Comparison of ENCODE assay signal across 18 cellular contexts in genomic region chr10:45463244-45464116, GRCh38.
DNase-seq lines count a peak whose midpoint lies in the region; ATAC-seq and TF ChIP-seq lines count a peak whose summit lies in the region.
"Had no signal": no experiment of that assay in that cellular context is flagged by ENCODE, and none has a peak within 500 bp of the region (broad histone marks: within the 10 kb centered on the region; RNA-seq: fewer than 3 reads in every experiment).

No MANE protein-coding gene starts in this region.

- peaks cover 12% of the 10 kb centered on the region; the same call in 1 of the 2 replicates for H3K79me2 ChIP-seq in OCI-LY7 (ENCODE audit: insufficient read depth, low read depth, low read length)
- H3K79me2 ChIP-seq in PC-3 (ENCODE audit: low read length) = no peaks in the 10 kb centered on the region

- H3K4me2 ChIP-seq in OCI-LY7 (ENCODE audit: low read length) (peak overlapping the region; percentile 97), PC-3 (ENCODE audit: low read length) (no peak overlapping the region)
- H3K4me2 ChIP-seq: PC-9, SK-N-SH had no signal

- H3K4me1 ChIP-seq in OCI-LY7 (ENCODE audit: insufficient read depth, low read length, poor library complexity, severe bottlenecking) (peaks cover 72% of the 10 kb centered on the region), PC-3 (ENCODE audit: insufficient read depth, low read length) (no peaks in the 10 kb centered on the region)

- POLR2A ChIA-PET in OCI-LY7 (lab: Charles Lee) = interaction anchor here (0.6 to 1.8 kb wide), 4 partner anchors 91 to 461 kb away, joined by 4 to 20 read pairs (median 6); no protein-coding TSS in a partner anchor
- POLR2A ChIA-PET in PC-3 (lab: Charles Lee; ENCODE audit: unreplicated experiment) = no interaction called here

- no peaks in the 10 kb centered on the region for H3K9me3 ChIP-seq in OCI-LY7 (ENCODE audit: low read length)
- H3K9me3 ChIP-seq in PC-3 (ENCODE audit: low read length) = no peaks in the 10 kb centered on the region
- H3K9me3 ChIP-seq: MG63, SK-N-SH had no signal

- H3K27ac Mint-ChIP-seq in stimulated activated naive CD8-positive, alpha-beta T cell treated with anti-CD3 and anti-CD28 coated beads, Interleukin-15, amount 100 ng/mL, for 72 hours = peak overlapping the region; percentile 51 to 66
- H3K27ac Mint-ChIP-seq: nephron had no signal

- BruUV-seq in OCI-LY7 (replicated peaks; lab: Mats Ljungman, UMichigan) (no TSS peak), PC-3 (replicated peaks; lab: Mats Ljungman, UMichigan) (no TSS peak)

- no peak for ATAC-seq in stimulated activated naive CD8-positive, alpha-beta T cell treated with anti-CD3 and anti-CD28 coated beads, Interleukin-15, amount 100 ng/mL, for 72 hours
- ATAC-seq in stimulated activated naive CD8-positive, alpha-beta T cell treated with anti-CD3 and anti-CD28 coated beads, Interleukin-15, Interleukin-2, amounts not matched to agents 100 U/mL and 50 U/mL, for 24 hours = no peak
- ATAC-seq in PC-3 = no peak
- ATAC-seq in GM19455 (IDR thresholded peaks at IDR 0.05; ENCODE audit: unreplicated experiment) = no peak

- no peak for DNase-seq in stimulated activated naive CD8-positive, alpha-beta T cell treated with anti-CD3 and anti-CD28 coated beads, Interleukin-15, amount 100 ng/mL, for 72 hours
- no peak for DNase-seq in stimulated activated naive CD8-positive, alpha-beta T cell treated with anti-CD3 and anti-CD28 coated beads, Interleukin-15, Interleukin-2, amounts not matched to agents 100 U/mL and 50 U/mL, for 24 hours
- DNase-seq in OCI-LY7 (ENCODE audit: low spot score) (peak; percentile 68), iris pigment epithelial cell (ENCODE audit: low read depth) (peak; percentile 25), PC-3 (no peak), mesenteric fat pad (ENCODE audit: low spot score) (no peak), SHP77 (lab: John Stamatoyannopoulos, UW) (no peak)
- DNase-seq: activated CD4-positive, alpha-beta T cell treated with anti-CD3 and anti-CD28 coated beads, Interleukin-2, amount 50 U/mL, for 1 hour; activated naive CD4-positive, alpha-beta T cell; CD4-positive, alpha-beta memory T cell; erythroblast; MG63; NCI-H2029; NCI-H446 treated with DMSO at 0.1 percent for 48 hours; PC-9; SK-N-SH had no signal

- H2AFZ ChIP-seq in OCI-LY7 (ENCODE audit: low read length) (peak overlapping the region; percentile 58; the same call in 1 of the 2 replicates), PC-3 (ENCODE audit: low read length) (no peak overlapping the region)
- H2AFZ ChIP-seq: PC-9 had no signal

- H3K27ac ChIP-seq in OCI-LY7 (ENCODE audit: low read depth, low read length, poor library complexity, severe bottlenecking) = peak overlapping the region; percentile 95
- no peak overlapping the region for H3K27ac ChIP-seq in PC-3 (ENCODE audit: low read length)
- H3K27ac ChIP-seq: PC-9 had no signal

- H3K4me3 Mint-ChIP-seq in stimulated activated naive CD8-positive, alpha-beta T cell treated with anti-CD3 and anti-CD28 coated beads, Interleukin-15, amount 100 ng/mL, for 72 hours = no peak overlapping the region
- H3K4me3 Mint-ChIP-seq: CD4-positive, alpha-beta memory T cell; nephron had no signal

- no peaks in the 10 kb centered on the region for H3K27me3 Mint-ChIP-seq in stimulated activated naive CD8-positive, alpha-beta T cell treated with anti-CD3 and anti-CD28 coated beads, Interleukin-15, amount 100 ng/mL, for 72 hours
- H3K27me3 Mint-ChIP-seq: CD4-positive, alpha-beta memory T cell had no signal

- intact Hi-C loops in OCI-LY7 (cut with micrococcal nuclease; ENCODE audit: unreplicated experiment) (loop anchor here (1.0 to 10.0 kb wide), 7 partner anchors 131 to 567 kb away; partner anchors contain the start of genes NCOA4, WASHC2C and ZNF22), PC-3 (cut with micrococcal nuclease) (loop anchor here (2.0 to 10.0 kb wide), 3 partner anchors 129 to 229 kb away; partner anchors contain the start of gene ZFAND4)

- CTCF ChIA-PET in OCI-LY7 (lab: Charles Lee; ENCODE audit: unreplicated experiment) = interaction anchor here (1.1 kb wide), 1 partner anchor 117 kb away, joined by 3 read pairs; no protein-coding TSS in a partner anchor
- CTCF ChIA-PET in PC-3 (lab: Charles Lee) = no interaction called here

- H3K9ac ChIP-seq in PC-3 (ENCODE audit: low read length) = no peak overlapping the region
- H3K9ac ChIP-seq: SK-N-SH had no signal

- H4K20me1 ChIP-seq in OCI-LY7 (ENCODE audit: insufficient read depth, low read length) = no peaks in the 10 kb centered on the region
- no peaks in the 10 kb centered on the region for H4K20me1 ChIP-seq in PC-3 (ENCODE audit: low read length)

- H3K36me3 ChIP-seq in OCI-LY7 (ENCODE audit: insufficient read depth, low read length) = peaks cover 10% of the 10 kb centered on the region; the same call in 1 of the 2 replicates
- no peaks in the 10 kb centered on the region for H3K36me3 ChIP-seq in PC-3 (ENCODE audit: low read depth, low read length)
- H3K36me3 ChIP-seq: MG63 had no signal

- no peaks in the 10 kb centered on the region for H3K9me2 ChIP-seq in OCI-LY7 (ENCODE audit: insufficient read depth, low read length)
- no peaks in the 10 kb centered on the region for H3K9me2 ChIP-seq in PC-3 (replicated peaks; ENCODE audit: low read length)
- H3K9me2 ChIP-seq: SK-N-SH had no signal

- H3K4me3 ChIP-seq in OCI-LY7 (ENCODE audit: low read depth, low read length, poor library complexity, severe bottlenecking) (peak overlapping the region; percentile 69), PC-3 (ENCODE audit: low read length) (no peak overlapping the region)
- H3K4me3 ChIP-seq: MG63, PC-9 had no signal

- no peaks in the 10 kb centered on the region for H3F3A ChIP-seq in PC-3 (ENCODE audit: low read length, unreplicated experiment)

- H3K27me3 ChIP-seq in PC-3 (ENCODE audit: low read length) = no peaks in the 10 kb centered on the region
- H3K27me3 ChIP-seq: MG63 had no signal

- TF ChIP-seq CTCF in OCI-LY7 (conservative IDR thresholded peaks at IDR 0.05; ENCODE audit: low read length) = no peak; the same call in 1 of the 2 replicates
- TF ChIP-seq CTCF in PC-3 (conservative IDR thresholded peaks at IDR 0.05; ENCODE audit: low read depth, low read length) = no peak

- no peaks in the 10 kb centered on the region for H3K9me3 Mint-ChIP-seq in stimulated activated naive CD8-positive, alpha-beta T cell treated with anti-CD3 and anti-CD28 coated beads, Interleukin-15, amount 100 ng/mL, for 72 hours
- H3K9me3 Mint-ChIP-seq: CD4-positive, alpha-beta memory T cell; nephron had no signal

- peaks cover 22% of the 10 kb centered on the region for H3K4me1 Mint-ChIP-seq in stimulated activated naive CD8-positive, alpha-beta T cell treated with anti-CD3 and anti-CD28 coated beads, Interleukin-15, amount 100 ng/mL, for 72 hours
- H3K4me1 Mint-ChIP-seq: nephron had no signal

Comparison
In these comparisons a context has a peak if more than half of its experiments do, and no peak if none do; other contexts are left out.
1. DNase-seq: peak in OCI-LY7 (single experiment) and iris pigment epithelial cell (single experiment); none in stimulated activated naive CD8-positive, alpha-beta T cell treated with anti-CD3 and anti-CD28 coated beads, Interleukin-15, amount 100 ng/mL, for 72 hours (0 of 2), stimulated activated naive CD8-positive, alpha-beta T cell treated with anti-CD3 and anti-CD28 coated beads, Interleukin-15, Interleukin-2, amounts not matched to agents 100 U/mL and 50 U/mL, for 24 hours (single experiment), PC-3 (single experiment), mesenteric fat pad (single experiment) and SHP77 (0 of 2).